ENCODE assay signal across 1 cellular context in the genomic region with DNA sequence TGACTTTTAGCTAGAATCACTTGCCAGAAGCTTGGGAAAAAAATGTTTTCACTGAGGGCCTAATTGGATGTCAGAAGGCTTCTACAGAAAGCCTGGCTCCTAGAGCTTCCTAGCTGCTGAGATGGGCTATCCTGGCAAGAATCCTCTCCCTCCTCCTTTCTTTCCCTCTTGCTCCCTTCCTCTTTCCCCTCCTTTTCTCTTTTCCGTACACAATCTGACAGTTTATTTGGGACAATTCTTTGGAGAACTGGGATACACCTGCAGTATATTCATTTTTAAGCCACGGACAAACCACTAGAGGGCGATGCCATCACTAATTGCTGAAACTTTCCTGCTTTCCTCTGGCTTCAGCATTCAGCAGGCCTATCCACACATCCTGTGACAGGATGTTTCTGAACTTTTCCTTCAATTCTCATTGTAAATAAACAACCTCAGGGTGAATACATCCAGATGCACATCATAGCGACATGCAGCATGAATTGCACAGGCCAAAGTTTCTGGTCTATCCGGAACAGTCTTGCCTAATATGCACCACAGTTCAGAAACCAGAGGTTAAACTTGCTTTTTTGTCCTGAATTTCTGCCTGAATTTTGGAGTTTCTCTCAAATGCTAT.
TF ChIP-seq lines count a peak whose summit lies in the region.

No MANE protein-coding gene starts in this region.

TF ChIP-seq in WTC11, 78 proteins besides CTCF, POLR2A, EP300 and RAD21 (continued from another document):
- TF ChIP-seq, protein P1, sequence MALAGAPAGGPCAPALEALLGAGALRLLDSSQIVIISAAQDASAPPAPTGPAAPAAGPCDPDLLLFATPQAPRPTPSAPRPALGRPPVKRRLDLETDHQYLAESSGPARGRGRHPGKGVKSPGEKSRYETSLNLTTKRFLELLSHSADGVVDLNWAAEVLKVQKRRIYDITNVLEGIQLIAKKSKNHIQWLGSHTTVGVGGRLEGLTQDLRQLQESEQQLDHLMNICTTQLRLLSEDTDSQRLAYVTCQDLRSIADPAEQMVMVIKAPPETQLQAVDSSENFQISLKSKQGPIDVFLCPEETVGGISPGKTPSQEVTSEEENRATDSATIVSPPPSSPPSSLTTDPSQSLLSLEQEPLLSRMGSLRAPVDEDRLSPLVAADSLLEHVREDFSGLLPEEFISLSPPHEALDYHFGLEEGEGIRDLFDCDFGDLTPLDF (CRISPR knock-in tag; IDR thresholded peaks at IDR 0.05): no peak
- TF ChIP-seq RELA (CRISPR knock-in tag; IDR thresholded peaks at IDR 0.05; ENCODE audit: borderline replicate concordance): no peak
- TF ChIP-seq NFE2L1 (CRISPR knock-in tag; IDR thresholded peaks at IDR 0.05): no peak
- TF ChIP-seq CREB1 (CRISPR knock-in tag; IDR thresholded peaks at IDR 0.05): no peak
- no peak for TF ChIP-seq SP1 (CRISPR knock-in tag; conservative IDR thresholded peaks at IDR 0.05)
- TF ChIP-seq, protein P2, sequence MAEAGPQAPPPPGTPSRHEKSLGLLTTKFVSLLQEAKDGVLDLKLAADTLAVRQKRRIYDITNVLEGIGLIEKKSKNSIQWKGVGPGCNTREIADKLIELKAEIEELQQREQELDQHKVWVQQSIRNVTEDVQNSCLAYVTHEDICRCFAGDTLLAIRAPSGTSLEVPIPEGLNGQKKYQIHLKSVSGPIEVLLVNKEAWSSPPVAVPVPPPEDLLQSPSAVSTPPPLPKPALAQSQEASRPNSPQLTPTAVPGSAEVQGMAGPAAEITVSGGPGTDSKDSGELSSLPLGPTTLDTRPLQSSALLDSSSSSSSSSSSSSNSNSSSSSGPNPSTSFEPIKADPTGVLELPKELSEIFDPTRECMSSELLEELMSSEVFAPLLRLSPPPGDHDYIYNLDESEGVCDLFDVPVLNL (CRISPR knock-in tag; IDR thresholded peaks at IDR 0.05; ENCODE audit: borderline replicate concordance, low read depth): no peak
- TF ChIP-seq, protein P3, sequence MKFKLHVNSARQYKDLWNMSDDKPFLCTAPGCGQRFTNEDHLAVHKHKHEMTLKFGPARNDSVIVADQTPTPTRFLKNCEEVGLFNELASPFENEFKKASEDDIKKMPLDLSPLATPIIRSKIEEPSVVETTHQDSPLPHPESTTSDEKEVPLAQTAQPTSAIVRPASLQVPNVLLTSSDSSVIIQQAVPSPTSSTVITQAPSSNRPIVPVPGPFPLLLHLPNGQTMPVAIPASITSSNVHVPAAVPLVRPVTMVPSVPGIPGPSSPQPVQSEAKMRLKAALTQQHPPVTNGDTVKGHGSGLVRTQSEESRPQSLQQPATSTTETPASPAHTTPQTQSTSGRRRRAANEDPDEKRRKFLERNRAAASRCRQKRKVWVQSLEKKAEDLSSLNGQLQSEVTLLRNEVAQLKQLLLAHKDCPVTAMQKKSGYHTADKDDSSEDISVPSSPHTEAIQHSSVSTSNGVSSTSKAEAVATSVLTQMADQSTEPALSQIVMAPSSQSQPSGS (CRISPR knock-in tag; IDR thresholded peaks at IDR 0.05; ENCODE audit: borderline replicate concordance, low read depth): no peak
- TF ChIP-seq ZBTB21 (CRISPR knock-in tag; IDR thresholded peaks at IDR 0.05; ENCODE audit: borderline replicate concordance): no peak
- no peak for TF ChIP-seq TP53 (CRISPR knock-in tag; IDR thresholded peaks at IDR 0.05)
- no peak for TF ChIP-seq NR3C1 (CRISPR knock-in tag; conservative IDR thresholded peaks at IDR 0.05; ENCODE audit: low read depth)
- no peak for TF ChIP-seq IRF2 (CRISPR knock-in tag; IDR thresholded peaks at IDR 0.05; ENCODE audit: borderline replicate concordance, low read depth)
- peak; percentile 58; the same call in 1 of the 2 replicates for TF ChIP-seq FOXK1 (CRISPR knock-in tag; IDR thresholded peaks at IDR 0.05)
- TF ChIP-seq, protein P4, sequence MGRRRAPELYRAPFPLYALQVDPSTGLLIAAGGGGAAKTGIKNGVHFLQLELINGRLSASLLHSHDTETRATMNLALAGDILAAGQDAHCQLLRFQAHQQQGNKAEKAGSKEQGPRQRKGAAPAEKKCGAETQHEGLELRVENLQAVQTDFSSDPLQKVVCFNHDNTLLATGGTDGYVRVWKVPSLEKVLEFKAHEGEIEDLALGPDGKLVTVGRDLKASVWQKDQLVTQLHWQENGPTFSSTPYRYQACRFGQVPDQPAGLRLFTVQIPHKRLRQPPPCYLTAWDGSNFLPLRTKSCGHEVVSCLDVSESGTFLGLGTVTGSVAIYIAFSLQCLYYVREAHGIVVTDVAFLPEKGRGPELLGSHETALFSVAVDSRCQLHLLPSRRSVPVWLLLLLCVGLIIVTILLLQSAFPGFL (CRISPR knock-in tag; IDR thresholded peaks at IDR 0.05; ENCODE audit: borderline replicate concordance): no peak
- no peak for TF ChIP-seq EMX1 (CRISPR knock-in tag; IDR thresholded peaks at IDR 0.05)
- no peak for TF ChIP-seq ZNF232 (CRISPR knock-in tag; IDR thresholded peaks at IDR 0.05)
- no peak for TF ChIP-seq NFATC4 (CRISPR knock-in tag; IDR thresholded peaks at IDR 0.05)
- TF ChIP-seq PRRX2 (CRISPR knock-in tag; IDR thresholded peaks at IDR 0.05): no peak
- TF ChIP-seq CBFB (CRISPR knock-in tag; IDR thresholded peaks at IDR 0.05; ENCODE audit: low read depth): no peak
- TF ChIP-seq, protein P5, sequence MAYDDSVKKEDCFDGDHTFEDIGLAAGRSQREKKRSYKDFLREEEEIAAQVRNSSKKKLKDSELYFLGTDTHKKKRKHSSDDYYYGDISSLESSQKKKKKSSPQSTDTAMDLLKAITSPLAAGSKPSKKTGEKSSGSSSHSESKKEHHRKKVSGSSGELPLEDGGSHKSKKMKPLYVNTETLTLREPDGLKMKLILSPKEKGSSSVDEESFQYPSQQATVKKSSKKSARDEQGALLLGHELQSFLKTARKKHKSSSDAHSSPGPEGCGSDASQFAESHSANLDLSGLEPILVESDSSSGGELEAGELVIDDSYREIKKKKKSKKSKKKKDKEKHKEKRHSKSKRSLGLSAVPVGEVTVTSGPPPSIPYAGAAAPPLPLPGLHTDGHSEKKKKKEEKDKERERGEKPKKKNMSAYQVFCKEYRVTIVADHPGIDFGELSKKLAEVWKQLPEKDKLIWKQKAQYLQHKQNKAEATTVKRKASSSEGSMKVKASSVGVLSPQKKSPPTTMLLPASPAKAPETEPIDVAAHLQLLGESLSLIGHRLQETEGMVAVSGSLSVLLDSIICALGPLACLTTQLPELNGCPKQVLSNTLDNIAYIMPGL (CRISPR knock-in tag; IDR thresholded peaks at IDR 0.05): peak; percentile 32; the same call in 1 of the 2 replicates
- TF ChIP-seq TEAD1 (CRISPR knock-in tag; IDR thresholded peaks at IDR 0.05): 0 out of 2 replicates have a peak, but pooled peaks have one; percentile 39
- TF ChIP-seq, protein P6, sequence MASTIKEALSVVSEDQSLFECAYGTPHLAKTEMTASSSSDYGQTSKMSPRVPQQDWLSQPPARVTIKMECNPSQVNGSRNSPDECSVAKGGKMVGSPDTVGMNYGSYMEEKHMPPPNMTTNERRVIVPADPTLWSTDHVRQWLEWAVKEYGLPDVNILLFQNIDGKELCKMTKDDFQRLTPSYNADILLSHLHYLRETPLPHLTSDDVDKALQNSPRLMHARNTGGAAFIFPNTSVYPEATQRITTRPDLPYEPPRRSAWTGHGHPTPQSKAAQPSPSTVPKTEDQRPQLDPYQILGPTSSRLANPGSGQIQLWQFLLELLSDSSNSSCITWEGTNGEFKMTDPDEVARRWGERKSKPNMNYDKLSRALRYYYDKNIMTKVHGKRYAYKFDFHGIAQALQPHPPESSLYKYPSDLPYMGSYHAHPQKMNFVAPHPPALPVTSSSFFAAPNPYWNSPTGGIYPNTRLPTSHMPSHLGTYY (CRISPR knock-in tag; IDR thresholded peaks at IDR 0.05): no peak
- no peak for TF ChIP-seq OVOL2 (CRISPR knock-in tag; IDR thresholded peaks at IDR 0.05; ENCODE audit: borderline replicate concordance)
- TF ChIP-seq ZNF263 (CRISPR knock-in tag; IDR thresholded peaks at IDR 0.05; ENCODE audit: low read depth): no peak
- no peak for TF ChIP-seq ZNF671 (CRISPR knock-in tag; IDR thresholded peaks at IDR 0.05)
- no peak for TF ChIP-seq ESRRA (CRISPR knock-in tag; IDR thresholded peaks at IDR 0.05; ENCODE audit: borderline replicate concordance)
- TF ChIP-seq FOXP1 (CRISPR knock-in tag; IDR thresholded peaks at IDR 0.05; ENCODE audit: borderline replicate concordance): no peak
- TF ChIP-seq CREM (CRISPR knock-in tag; IDR thresholded peaks at IDR 0.05): no peak
- TF ChIP-seq ETV6 (CRISPR knock-in tag; IDR thresholded peaks at IDR 0.05): no peak
